ENCODE assay signal across 1 cellular context in the genomic region with DNA sequence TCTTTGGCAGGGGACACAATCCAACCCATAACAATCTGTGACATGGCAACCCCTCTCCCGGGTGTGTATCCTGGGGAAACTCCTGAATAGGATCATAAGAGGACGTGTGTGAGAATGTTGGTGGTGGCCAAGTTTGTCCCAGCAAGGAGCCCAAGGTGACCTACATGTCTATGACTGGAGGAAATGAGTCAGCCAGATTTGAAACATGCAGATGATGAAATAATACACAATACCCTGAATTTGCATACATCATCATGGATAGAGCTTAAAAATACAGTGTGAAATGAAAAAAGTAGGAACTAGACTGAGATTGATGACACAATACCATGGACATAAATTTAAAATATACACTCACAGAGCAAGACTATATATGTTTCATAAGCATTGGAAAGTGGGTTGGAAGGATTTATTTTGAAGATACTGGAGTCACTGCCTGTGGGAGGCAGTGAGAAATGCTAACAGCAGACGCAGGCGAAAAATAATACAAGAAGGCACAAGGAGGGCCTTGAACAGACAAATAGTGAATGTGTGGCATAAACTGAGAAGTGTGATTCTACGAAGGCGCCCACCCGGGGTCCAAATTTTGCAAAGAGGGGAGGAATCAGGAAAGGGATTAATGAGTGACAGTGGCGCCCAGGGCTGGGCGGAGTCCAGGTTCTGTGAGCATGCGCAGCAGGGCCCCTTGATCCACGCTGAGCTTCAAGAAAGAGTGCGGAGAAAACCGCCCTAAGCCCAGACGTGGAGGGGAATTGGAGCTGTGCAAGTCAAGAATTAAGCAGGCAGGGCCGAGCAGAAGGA.
A peak's percentile ranks its signal among the peaks of the same experiment; 100 is the strongest.
TF ChIP-seq lines count a peak whose summit lies in the region.

No MANE protein-coding gene starts in this region.

TF ChIP-seq in GM12878, 131 proteins besides CTCF, POLR2A, EP300 and RAD21 (continued from another document):
- no peak for TF ChIP-seq NKRF (conservative IDR thresholded peaks at IDR 0.05)
- TF ChIP-seq CREB1 (IDR thresholded peaks at IDR 0.05; ENCODE audit: low read depth) = peak; percentile 68; the same call in 1 of the 2 replicates
- TF ChIP-seq ATF2 (IDR thresholded peaks at IDR 0.05; ENCODE audit: low read length) = no peak
- TF ChIP-seq CBX5 (IDR thresholded peaks at IDR 0.05; ENCODE audit: low read depth) = no peak
- TF ChIP-seq RBBP5 (conservative IDR thresholded peaks at IDR 0.05) = no peak
- TF ChIP-seq JUNB (IDR thresholded peaks at IDR 0.05) = peak; percentile 15; the same call in 1 of the 2 replicates
- TF ChIP-seq HDGF (IDR thresholded peaks at IDR 0.05) = no peak
- no peak for TF ChIP-seq SUZ12 (IDR thresholded peaks at IDR 0.05; ENCODE audit: unreplicated experiment)
- TF ChIP-seq, protein P1, sequence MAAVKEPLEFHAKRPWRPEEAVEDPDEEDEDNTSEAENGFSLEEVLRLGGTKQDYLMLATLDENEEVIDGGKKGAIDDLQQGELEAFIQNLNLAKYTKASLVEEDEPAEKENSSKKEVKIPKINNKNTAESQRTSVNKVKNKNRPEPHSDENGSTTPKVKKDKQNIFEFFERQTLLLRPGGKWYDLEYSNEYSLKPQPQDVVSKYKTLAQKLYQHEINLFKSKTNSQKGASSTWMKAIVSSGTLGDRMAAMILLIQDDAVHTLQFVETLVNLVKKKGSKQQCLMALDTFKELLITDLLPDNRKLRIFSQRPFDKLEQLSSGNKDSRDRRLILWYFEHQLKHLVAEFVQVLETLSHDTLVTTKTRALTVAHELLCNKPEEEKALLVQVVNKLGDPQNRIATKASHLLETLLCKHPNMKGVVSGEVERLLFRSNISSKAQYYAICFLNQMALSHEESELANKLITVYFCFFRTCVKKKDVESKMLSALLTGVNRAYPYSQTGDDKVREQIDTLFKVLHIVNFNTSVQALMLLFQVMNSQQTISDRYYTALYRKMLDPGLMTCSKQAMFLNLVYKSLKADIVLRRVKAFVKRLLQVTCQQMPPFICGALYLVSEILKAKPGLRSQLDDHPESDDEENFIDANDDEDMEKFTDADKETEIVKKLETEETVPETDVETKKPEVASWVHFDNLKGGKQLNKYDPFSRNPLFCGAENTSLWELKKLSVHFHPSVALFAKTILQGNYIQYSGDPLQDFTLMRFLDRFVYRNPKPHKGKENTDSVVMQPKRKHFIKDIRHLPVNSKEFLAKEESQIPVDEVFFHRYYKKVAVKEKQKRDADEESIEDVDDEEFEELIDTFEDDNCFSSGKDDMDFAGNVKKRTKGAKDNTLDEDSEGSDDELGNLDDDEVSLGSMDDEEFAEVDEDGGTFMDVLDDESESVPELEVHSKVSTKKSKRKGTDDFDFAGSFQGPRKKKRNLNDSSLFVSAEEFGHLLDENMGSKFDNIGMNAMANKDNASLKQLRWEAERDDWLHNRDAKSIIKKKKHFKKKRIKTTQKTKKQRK (IDR thresholded peaks at IDR 0.05; ENCODE audit: low read depth, low read length) = no peak
- TF ChIP-seq PAX8 (IDR thresholded peaks at IDR 0.05) = no peak
- TF ChIP-seq CREM (IDR thresholded peaks at IDR 0.05; ENCODE audit: low read depth) = 0 out of 2 replicates have a peak, but pooled peaks have one; percentile 16
- no peak for TF ChIP-seq IRF4 (IDR thresholded peaks at IDR 0.05; ENCODE audit: low read depth, low read length)
